In genomic region chr16:10859650-10860049, GRCh38 we compare ENCODE assay signal across 24 cellular contexts. TPM values are rescaled to one million over a fixed set of nuclear protein-coding genes. Genes with fewer than 3 reads are reported as not detected.
"Had no signal": no experiment of that assay in that cellular context is flagged by ENCODE, and none has a peak within 500 bp of the region (broad histone marks: within the 10 kb centered on the region; RNA-seq: fewer than 3 reads in every experiment).

No MANE protein-coding gene starts in this region.

- H3K27me3 Mint-ChIP-seq: memory B cell had no signal

- H3K4me3 ChIP-seq: esophagus muscularis mucosa, left ventricle myocardium inferior, mucosa of descending colon, upper lobe of left lung had no signal

- DNase-seq: activated CD4-positive, alpha-beta memory T cell treated with anti-CD3 and anti-CD28 coated beads, Interleukin-2, amount 10 ng/mL, durations not matched to agents 7 days and 5 days; activated CD4-positive, alpha-beta T cell treated with anti-CD3 and anti-CD28 coated beads for 4 hours; activated naive CD4-positive, alpha-beta T cell treated with Interleukin-2 at 50 U/mL for 16 hours; activated naive CD8-positive, alpha-beta T cell treated with anti-CD3 and anti-CD28 coated beads, Interleukin-2, amount 50 U/mL, for 24 hours; activated T-cell treated with anti-CD3 and anti-CD28 coated beads, Interleukin-2, amount 50 U/mL, for 48 hours; aorta; hippocampal formation; left ventricle myocardium inferior; mucosa of descending colon; naive thymus-derived CD4-positive, alpha-beta T cell; posterior cingulate gyrus; small intestine; stimulated activated CD4-positive, alpha-beta T cell treated with anti-CD3 and anti-CD28 coated beads, Interleukin-4, amount 100 ng/mL, for 4 hours; stimulated activated CD8-positive, alpha-beta memory T cell treated with anti-CD3 and anti-CD28 coated beads, Interleukin-4, amount 100 ng/mL, for 48 hours; stimulated activated naive CD8-positive, alpha-beta T cell treated with anti-CD3 and anti-CD28 coated beads, Interleukin-15, amount 100 ng/mL, for 72 hours; T-helper 2 cell; upper lobe of left lung had no signal

- H3K36me3 ChIP-seq: esophagus muscularis mucosa, left ventricle myocardium inferior, upper lobe of left lung had no signal

- H3K27ac ChIP-seq: esophagus muscularis mucosa, left ventricle myocardium inferior, upper lobe of left lung had no signal

- FAIRE-seq: small intestine, TTC549 had no signal

- ATAC-seq: activated naive CD8-positive, alpha-beta T cell treated with anti-CD3 and anti-CD28 coated beads, Interleukin-2, amount 50 U/mL, for 24 hours; mucosa of descending colon; naive thymus-derived CD4-positive, alpha-beta T cell; stimulated activated naive CD8-positive, alpha-beta T cell treated with anti-CD3 and anti-CD28 coated beads, Interleukin-15, amount 100 ng/mL, for 72 hours; WTC11 had no signal

- H3K4me1 ChIP-seq: esophagus muscularis mucosa, left ventricle myocardium inferior had no signal

- H3K27me3 ChIP-seq: upper lobe of left lung had no signal

- H3K4me1 Mint-ChIP-seq: naive thymus-derived CD4-positive, alpha-beta T cell had no signal

- H3K9me3 ChIP-seq: esophagus muscularis mucosa, left ventricle myocardium inferior, mucosa of descending colon, upper lobe of left lung had no signal

- H3K27ac Mint-ChIP-seq: activated CD4-positive, alpha-beta memory T cell treated with anti-CD3 and anti-CD28 coated beads, Interleukin-2, amount 10 ng/mL, durations not matched to agents 7 days and 5 days; memory B cell; stimulated activated naive CD8-positive, alpha-beta T cell treated with anti-CD3 and anti-CD28 coated beads, Interleukin-15, amount 100 ng/mL, for 72 hours; WTC11 had no signal

- H3K36me3 Mint-ChIP-seq: WTC11 had no signal

- H3K4me3 Mint-ChIP-seq: activated CD4-positive, alpha-beta memory T cell treated with anti-CD3 and anti-CD28 coated beads, Interleukin-2, amount 10 ng/mL, durations not matched to agents 7 days and 5 days; activated naive CD8-positive, alpha-beta T cell treated with anti-CD3 and anti-CD28 coated beads, Interleukin-2, amount 50 U/mL, for 24 hours; memory B cell; naive thymus-derived CD4-positive, alpha-beta T cell; stimulated activated naive CD8-positive, alpha-beta T cell treated with anti-CD3 and anti-CD28 coated beads, Interleukin-15, amount 100 ng/mL, for 72 hours; WTC11 had no signal

RNA-seq across cellular contexts. Expression of gene CIITA, which starts 17.4 kb away (rescaled TPM):
- total RNA-seq: chondrocyte had no signal

RNA-seq across cellular contexts. Expression of gene TVP23A, which starts 41.1 kb away (rescaled TPM):
- total RNA-seq: activated CD4-positive, alpha-beta memory T cell treated with anti-CD3 and anti-CD28 coated beads, Interleukin-2, amount 10 ng/mL, durations not matched to agents 7 days and 5 days; dermis microvascular lymphatic vessel endothelial cell; glomerular endothelial cell had no signal
